Comparison of ENCODE assay signal across 24 cellular contexts in genomic region chr3:77329161-77329560, GRCh38.
A peak's percentile ranks its signal among the peaks of the same experiment; 100 is the strongest.
DNase-seq lines count a peak whose midpoint lies in the region; ATAC-seq and TF ChIP-seq lines count a peak whose summit lies in the region.
"Had no signal": no experiment of that assay in that cellular context is flagged by ENCODE, and none has a peak within 500 bp of the region (broad histone marks: within the 10 kb centered on the region; RNA-seq: fewer than 3 reads in every experiment).

No MANE protein-coding gene starts in this region.

- peaks cover 0 to 19% of the 10 kb centered on the region in 2 donors for H3K4me1 ChIP-seq in ascending aorta
- H3K4me1 ChIP-seq in left lung: no peaks in the 10 kb centered on the region
- peaks cover 0 to 4% (median 0%) of the 10 kb centered on the region in 4 donors for H3K4me1 ChIP-seq in upper lobe of left lung
- peaks cover 8% of the 10 kb centered on the region for H3K4me1 ChIP-seq in HAP-1
- H3K4me1 ChIP-seq: Peyer's patch had no signal

- peak; percentile 69 for DNase-seq in NCI-H748 (lab: John Stamatoyannopoulos, UW; ENCODE audit: unreplicated experiment)
- no peak for DNase-seq in NCI-H748 treated with DMSO at 0.1 percent for 48 hours (lab: John Stamatoyannopoulos, UW)
- DNase-seq in ascending aorta (ENCODE audit: low spot score in 2 of 2): no peak
- no peak for DNase-seq in left lung
- no peak for DNase-seq in upper lobe of left lung
- no peak for DNase-seq in HAP-1 (ENCODE audit: low spot score in 2 of 2)
- no peak for DNase-seq in NCI-H1417 treated with DMSO at 0.1 percent for 48 hours (lab: John Stamatoyannopoulos, UW)
- DNase-seq: 8988T; activated B cell treated with CpG ODN at 0.5 μM for 24 hours; activated CD8-positive, alpha-beta T cell treated with anti-CD3 and anti-CD28 coated beads for 36 hours; activated naive CD4-positive, alpha-beta T cell treated with anti-CD3 and anti-CD28 coated beads for 36 hours; activated T-cell treated with anti-CD3 and anti-CD28 coated beads, Interleukin-2, amount 50 U/mL, for 24 hours; anterior cingulate cortex; effector CD8-positive, alpha-beta T cell; NCI-H1694 treated with DMSO at 0.1 percent for 48 hours; NCI-H2227 treated with DMSO at 0.1 percent for 48 hours; Peyer's patch; posterior cingulate gyrus; small intestine; stimulated activated CD4-positive, alpha-beta T cell treated with anti-CD3 and anti-CD28 coated beads, Interleukin-4, amount 100 ng/mL, for 24 hours; T-helper 2 cell had no signal

- intact Hi-C loops in ascending aorta (cut with DNase I) (loop anchor here (5.0 to 10.0 kb wide), 3 partner anchors 48 to 203 kb away; no protein-coding TSS in a partner anchor), left lung (cut with DNase I) (no loop called here)

- WGBS in upper lobe of left lung, 2 donors: 38 to 43% methylated on average over 3 of the region's 3 CpGs

- peak overlapping the region; percentile 68 to 72 for H3K27ac ChIP-seq in ascending aorta
- no peak overlapping the region for H3K27ac ChIP-seq in left lung
- peak overlapping the region in 3 of 4 donors; percentile 32 to 67 (median 54) for H3K27ac ChIP-seq in upper lobe of left lung
- H3K27ac ChIP-seq: BLaER1, HL-60, Peyer's patch had no signal

- TF ChIP-seq POLR2A in upper lobe of left lung (IDR thresholded peaks at IDR 0.05): no peak

- H3K27me3 ChIP-seq in ascending aorta (no peaks in the 10 kb centered on the region), left lung (no peaks in the 10 kb centered on the region), upper lobe of left lung (no peaks in the 10 kb centered on the region), HAP-1 (ENCODE audit: low read depth) (no peaks in the 10 kb centered on the region)
- H3K27me3 ChIP-seq: BLaER1, Peyer's patch had no signal

- H3K9me3 ChIP-seq in ascending aorta: no peaks in the 10 kb centered on the region
- H3K9me3 ChIP-seq in left lung: no peaks in the 10 kb centered on the region
- H3K9me3 ChIP-seq in upper lobe of left lung: no peaks in the 10 kb centered on the region
- no peaks in the 10 kb centered on the region for H3K9me3 ChIP-seq in HAP-1
- H3K9me3 ChIP-seq: BLaER1, Peyer's patch had no signal

- H3K36me3 ChIP-seq in ascending aorta (no peaks in the 10 kb centered on the region), left lung (no peaks in the 10 kb centered on the region), upper lobe of left lung (no peaks in the 10 kb centered on the region), HAP-1 (replicated peaks) (no peaks in the 10 kb centered on the region)
- H3K36me3 ChIP-seq: BLaER1, Peyer's patch had no signal

- H3K4me3 ChIP-seq in ascending aorta: peak overlapping the region in 1 of 2 donors; percentile 36
- no peak overlapping the region for H3K4me3 ChIP-seq in left lung
- H3K4me3 ChIP-seq in upper lobe of left lung: no peak overlapping the region
- no peak overlapping the region for H3K4me3 ChIP-seq in HAP-1
- H3K4me3 ChIP-seq: BLaER1, Peyer's patch had no signal

- no peak for TF ChIP-seq EP300 in upper lobe of left lung (IDR thresholded peaks at IDR 0.05)

- in situ Hi-C loops in HAP-1 (cut with MboI; ENCODE audit: low sequenced_read_pairs): no loop called here

- ATAC-seq in left lung (peak; percentile 88), upper lobe of left lung (ENCODE audit: low FRiP score in 2 of 2) (peak; percentile 51 to 77), HG03571 (IDR thresholded peaks at IDR 0.05; ENCODE audit: unreplicated experiment) (no peak)
- ATAC-seq: activated CD8-positive, alpha-beta T cell treated with anti-CD3 and anti-CD28 coated beads for 36 hours had no signal

- no peak for TF ChIP-seq CTCF in ascending aorta (IDR thresholded peaks at IDR 0.05)
- TF ChIP-seq CTCF in left lung (IDR thresholded peaks at IDR 0.05): no peak
- no peak for TF ChIP-seq CTCF in upper lobe of left lung (IDR thresholded peaks at IDR 0.05)

Comparison
In these comparisons a context has a peak if more than half of its experiments do, and no peak if none do; other contexts are left out.
1. H3K27ac ChIP-seq: peak in ascending aorta (2 of 2) and upper lobe of left lung (3 of 4); none in left lung (0 of 2).